19 cellular contexts compared by ENCODE assay signal in the genomic region with DNA sequence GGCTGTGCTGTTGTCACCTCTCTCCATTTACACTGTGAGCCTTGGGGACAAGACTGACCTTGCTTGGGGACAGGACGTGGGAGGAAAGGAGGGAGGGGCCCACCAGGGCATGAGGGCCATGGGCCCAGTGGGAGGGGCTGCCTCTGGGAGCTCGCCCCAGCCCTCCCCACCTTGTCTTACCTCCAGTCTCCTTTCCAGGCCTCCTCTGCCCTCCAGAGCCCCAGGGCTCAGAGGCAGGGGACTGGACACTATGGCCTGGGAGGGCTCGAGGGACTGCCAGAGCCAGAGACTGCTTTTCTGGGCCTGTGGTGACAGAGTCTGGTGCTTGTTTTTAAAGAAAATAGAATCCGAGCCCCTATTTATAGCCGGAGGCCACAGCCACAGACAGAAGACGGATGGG. TPM values are rescaled to one million over a fixed set of nuclear protein-coding genes. Genes with fewer than 3 reads are reported as not detected.
A peak's percentile ranks its signal among the peaks of the same experiment; 100 is the strongest.
DNase-seq lines count a peak whose midpoint lies in the region; ATAC-seq and TF ChIP-seq lines count a peak whose summit lies in the region.
"Had no signal": no experiment of that assay in that cellular context is flagged by ENCODE, and none has a peak within 500 bp of the region (broad histone marks: within the 10 kb centered on the region; RNA-seq: fewer than 3 reads in every experiment).

No MANE protein-coding gene starts in this region.

- H3K9ac ChIP-seq in smooth muscle cell (ENCODE audit: low read depth), result peak overlapping the region; percentile 39

- H3K4me3 Mint-ChIP-seq in glutamatergic neuron (ENCODE audit: unreplicated experiment), result peak overlapping the region; percentile 6
- H3K4me3 Mint-ChIP-seq: activated CD4-positive, alpha-beta T cell treated with anti-CD3 and anti-CD28 coated beads, Interleukin-2, amount 10 ng/mL, durations not matched to agents 24 days and 14 days; stimulated activated naive CD8-positive, alpha-beta T cell treated with anti-CD3 and anti-CD28 coated beads, Interleukin-15, amount 100 ng/mL, for 72 hours had no signal

- H3K36me3 ChIP-seq in smooth muscle cell (ENCODE audit: low read depth), result no peaks in the 10 kb centered on the region

- H3K36me3 Mint-ChIP-seq in glutamatergic neuron (ENCODE audit: unreplicated experiment), result no peaks in the 10 kb centered on the region

- H3F3A ChIP-seq in smooth muscle cell (ENCODE audit: low read depth), result no peaks in the 10 kb centered on the region

- H2AFZ ChIP-seq in smooth muscle cell (ENCODE audit: low read depth), result no peak overlapping the region

- peaks cover 18% of the 10 kb centered on the region for H3K4me1 Mint-ChIP-seq in glutamatergic neuron (ENCODE audit: low read depth, unreplicated experiment)
- H3K4me1 Mint-ChIP-seq: activated CD4-positive, alpha-beta T cell treated with anti-CD3 and anti-CD28 coated beads, Interleukin-2, amount 10 ng/mL, durations not matched to agents 24 days and 14 days had no signal

- H3K4me3 ChIP-seq in GM12865 (ENCODE audit: low read depth, low read length), result no peak overlapping the region
- H3K4me3 ChIP-seq in NB4 (ENCODE audit: low read depth, low read length), result no peak overlapping the region
- no peak overlapping the region for H3K4me3 ChIP-seq in smooth muscle cell
- H3K4me3 ChIP-seq: SK-N-MC had no signal

- H3K27me3 Mint-ChIP-seq in glutamatergic neuron (ENCODE audit: unreplicated experiment), result peaks cover 8% of the 10 kb centered on the region
- H3K27me3 Mint-ChIP-seq: activated CD4-positive, alpha-beta T cell treated with anti-CD3 and anti-CD28 coated beads, Interleukin-2, amount 10 ng/mL, durations not matched to agents 24 days and 14 days; stimulated activated naive CD8-positive, alpha-beta T cell treated with anti-CD3 and anti-CD28 coated beads, Interleukin-15, amount 100 ng/mL, for 72 hours had no signal

- no peaks in the 10 kb centered on the region for H3K9me3 ChIP-seq in smooth muscle cell (replicated peaks; ENCODE audit: low read depth)

- peak overlapping the region; percentile 52 for H3K27ac ChIP-seq in smooth muscle cell (ENCODE audit: low read depth)
- H3K27ac ChIP-seq: SK-N-MC had no signal

- no peak overlapping the region for H3K4me2 ChIP-seq in smooth muscle cell

- ATAC-seq in GM18519 (IDR thresholded peaks at IDR 0.05; ENCODE audit: low FRiP score, unreplicated experiment) (no peak), HG02678 (IDR thresholded peaks at IDR 0.05; ENCODE audit: unreplicated experiment) (no peak), GM18861 (IDR thresholded peaks at IDR 0.05; ENCODE audit: unreplicated experiment) (no peak)
- ATAC-seq: left colon; stimulated activated naive CD8-positive, alpha-beta T cell treated with anti-CD3 and anti-CD28 coated beads, Interleukin-15, amount 100 ng/mL, for 72 hours had no signal

- DNase-seq in GM12865 (ENCODE audit: low read depth), result peak; percentile 38
- peak; percentile 72 for DNase-seq in NB4 (ENCODE audit: low read depth)
- no peak for DNase-seq in glutamatergic neuron
- no peak for DNase-seq in smooth muscle cell (lab: John Stamatoyannopoulos, UW; ENCODE audit: unreplicated experiment)
- no peak for DNase-seq in DMS79 (lab: John Stamatoyannopoulos, UW)
- DNase-seq: activated CD4-positive, alpha-beta T cell treated with anti-CD3 and anti-CD28 coated beads, Interleukin-2, amount 10 ng/mL, durations not matched to agents 24 days and 14 days; activated naive CD4-positive, alpha-beta T cell; Calu3; GF-D8; HCEC 1CT; left colon; NCI-H2029 treated with DMSO at 0.1 percent for 48 hours; PC-3; stimulated activated naive CD8-positive, alpha-beta T cell treated with anti-CD3 and anti-CD28 coated beads, Interleukin-15, amount 100 ng/mL, for 72 hours; T1000 had no signal

- no peak for TF ChIP-seq CTCF in GM12865 (IDR thresholded peaks at IDR 0.05; ENCODE audit: insufficient read depth, low read depth, low read length, missing control alignments)
- no peak for TF ChIP-seq CTCF in NB4 (IDR thresholded peaks at IDR 0.05; ENCODE audit: low read depth, low read length)
- TF ChIP-seq CTCF in glutamatergic neuron (IDR thresholded peaks at IDR 0.05; ENCODE audit: partially characterized antibody, unreplicated experiment), result no peak
- no peak for TF ChIP-seq CTCF in smooth muscle cell (IDR thresholded peaks at IDR 0.05; ENCODE audit: borderline replicate concordance, insufficient read depth, poor library complexity, severe bottlenecking)

- H3K4me1 ChIP-seq in smooth muscle cell (ENCODE audit: low read depth), result peaks cover 4% of the 10 kb centered on the region

- H3K27ac Mint-ChIP-seq in glutamatergic neuron (ENCODE audit: unreplicated experiment), result no peak overlapping the region
- H3K27ac Mint-ChIP-seq: activated CD4-positive, alpha-beta T cell treated with anti-CD3 and anti-CD28 coated beads, Interleukin-2, amount 10 ng/mL, durations not matched to agents 24 days and 14 days had no signal

- no peak for TF ChIP-seq POLR2A in NB4 (IDR thresholded peaks at IDR 0.05; ENCODE audit: extremely low read depth, insufficient read length)

- no peaks in the 10 kb centered on the region for H3K79me2 ChIP-seq in smooth muscle cell (ENCODE audit: low read depth)

- H3K27me3 ChIP-seq in smooth muscle cell (ENCODE audit: low read depth), result no peaks in the 10 kb centered on the region

- H3K9me3 Mint-ChIP-seq in glutamatergic neuron (ENCODE audit: unreplicated experiment), result peaks cover 6% of the 10 kb centered on the region
- H3K9me3 Mint-ChIP-seq: activated CD4-positive, alpha-beta T cell treated with anti-CD3 and anti-CD28 coated beads, Interleukin-2, amount 10 ng/mL, durations not matched to agents 24 days and 14 days; stimulated activated naive CD8-positive, alpha-beta T cell treated with anti-CD3 and anti-CD28 coated beads, Interleukin-15, amount 100 ng/mL, for 72 hours had no signal

- no peaks in the 10 kb centered on the region for H4K20me1 ChIP-seq in smooth muscle cell (ENCODE audit: low read depth)

- 34% methylated on average over 6 of the region's 6 CpGs for WGBS in smooth muscle cell (ENCODE audit: low lambda C conversion rate)

RNA-seq across cellular contexts. Expression of a gene that starts 10.2 kb away (rescaled TPM):
- total RNA-seq in glutamatergic neuron (ENCODE audit: unreplicated experiment) (1.1 TPM), smooth muscle cell (31.1 and 35.3 TPM in 2 replicates)
- 46.6 and 54.9 TPM in 2 replicates for polyA plus RNA-seq in smooth muscle cell
- total RNA-seq: activated CD4-positive, alpha-beta T cell treated with anti-CD3 and anti-CD28 coated beads, Interleukin-2, amount 10 ng/mL, durations not matched to agents 24 days and 14 days; Calu3 had no signal

RNA-seq across cellular contexts. Expression of a gene that starts 54.7 kb away (rescaled TPM):
- 21.2 TPM for total RNA-seq in glutamatergic neuron (ENCODE audit: unreplicated experiment)
- total RNA-seq in smooth muscle cell, result 9.7 and 13.6 TPM in 2 replicates
- polyA plus RNA-seq in smooth muscle cell, result 14.2 and 19.2 TPM in 2 replicates

Comparison
In these comparisons a context has a peak if more than half of its experiments do, and no peak if none do; other contexts are left out.
1. DNase-seq: peak in GM12865 (single experiment) and NB4 (single experiment); none in glutamatergic neuron (single experiment), smooth muscle cell (single experiment) and DMS79 (single experiment).
2. RNA of a gene that starts 10.2 kb away (total RNA-seq): 31.1 to 35.3 TPM in smooth muscle cell; 1.1 TPM in glutamatergic neuron (single experiment); every median in the first group is over 10 times any median in the second.